Comparison of ENCODE assay signal across 1 cellular context in the genomic region with DNA sequence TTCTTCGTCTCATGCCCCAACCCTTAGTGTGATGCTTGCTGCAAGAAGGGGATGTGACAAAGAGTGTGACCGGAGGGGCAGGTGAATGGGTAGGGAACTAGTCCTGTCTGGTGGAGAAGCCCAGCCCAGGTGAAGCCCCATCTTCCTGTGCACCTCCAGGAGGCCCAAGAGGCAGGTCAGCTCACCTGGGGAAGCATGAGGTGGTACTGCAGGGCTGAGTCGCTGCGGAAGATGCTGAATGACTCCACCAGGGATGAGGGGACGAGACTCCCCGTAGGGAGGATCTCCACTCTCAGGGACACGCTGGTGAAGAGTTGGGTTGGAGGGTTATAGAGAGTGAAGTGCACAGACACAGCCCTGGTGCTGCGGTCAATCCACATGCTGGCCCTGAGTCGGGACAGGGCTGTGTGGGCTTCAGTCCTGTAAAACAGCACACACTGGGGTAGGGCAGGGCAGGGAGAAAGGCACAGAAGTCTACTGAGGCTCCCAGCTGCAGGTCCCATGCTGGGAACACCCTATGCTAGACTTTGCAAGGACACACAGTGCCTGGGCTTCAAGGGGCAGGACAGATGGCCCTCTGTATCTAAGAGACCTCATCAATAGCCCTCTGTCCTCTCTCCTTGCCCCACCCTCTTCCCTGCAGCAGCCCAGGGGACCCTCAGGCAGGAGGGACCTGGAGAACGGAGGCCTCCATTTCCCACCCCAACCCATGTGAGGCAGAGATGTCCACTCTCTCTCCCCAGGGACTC.
TF ChIP-seq lines count a peak whose summit lies in the region.

No MANE protein-coding gene starts in this region.

TF ChIP-seq in HepG2, 621 proteins besides CTCF, POLR2A, EP300 and RAD21 (continued from another document):
- TF ChIP-seq, protein P1, sequence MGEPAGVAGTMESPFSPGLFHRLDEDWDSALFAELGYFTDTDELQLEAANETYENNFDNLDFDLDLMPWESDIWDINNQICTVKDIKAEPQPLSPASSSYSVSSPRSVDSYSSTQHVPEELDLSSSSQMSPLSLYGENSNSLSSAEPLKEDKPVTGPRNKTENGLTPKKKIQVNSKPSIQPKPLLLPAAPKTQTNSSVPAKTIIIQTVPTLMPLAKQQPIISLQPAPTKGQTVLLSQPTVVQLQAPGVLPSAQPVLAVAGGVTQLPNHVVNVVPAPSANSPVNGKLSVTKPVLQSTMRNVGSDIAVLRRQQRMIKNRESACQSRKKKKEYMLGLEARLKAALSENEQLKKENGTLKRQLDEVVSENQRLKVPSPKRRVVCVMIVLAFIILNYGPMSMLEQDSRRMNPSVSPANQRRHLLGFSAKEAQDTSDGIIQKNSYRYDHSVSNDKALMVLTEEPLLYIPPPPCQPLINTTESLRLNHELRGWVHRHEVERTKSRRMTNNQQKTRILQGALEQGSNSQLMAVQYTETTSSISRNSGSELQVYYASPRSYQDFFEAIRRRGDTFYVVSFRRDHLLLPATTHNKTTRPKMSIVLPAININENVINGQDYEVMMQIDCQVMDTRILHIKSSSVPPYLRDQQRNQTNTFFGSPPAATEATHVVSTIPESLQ (CRISPR knock-in tag; conservative IDR thresholded peaks at IDR 0.05) = no peak
- TF ChIP-seq GLI4 (CRISPR knock-in tag; IDR thresholded peaks at IDR 0.05; ENCODE audit: borderline replicate concordance) = no peak
- no peak for TF ChIP-seq ZNF816 (CRISPR knock-in tag; IDR thresholded peaks at IDR 0.05; ENCODE audit: borderline replicate concordance)
- TF ChIP-seq, protein P2, sequence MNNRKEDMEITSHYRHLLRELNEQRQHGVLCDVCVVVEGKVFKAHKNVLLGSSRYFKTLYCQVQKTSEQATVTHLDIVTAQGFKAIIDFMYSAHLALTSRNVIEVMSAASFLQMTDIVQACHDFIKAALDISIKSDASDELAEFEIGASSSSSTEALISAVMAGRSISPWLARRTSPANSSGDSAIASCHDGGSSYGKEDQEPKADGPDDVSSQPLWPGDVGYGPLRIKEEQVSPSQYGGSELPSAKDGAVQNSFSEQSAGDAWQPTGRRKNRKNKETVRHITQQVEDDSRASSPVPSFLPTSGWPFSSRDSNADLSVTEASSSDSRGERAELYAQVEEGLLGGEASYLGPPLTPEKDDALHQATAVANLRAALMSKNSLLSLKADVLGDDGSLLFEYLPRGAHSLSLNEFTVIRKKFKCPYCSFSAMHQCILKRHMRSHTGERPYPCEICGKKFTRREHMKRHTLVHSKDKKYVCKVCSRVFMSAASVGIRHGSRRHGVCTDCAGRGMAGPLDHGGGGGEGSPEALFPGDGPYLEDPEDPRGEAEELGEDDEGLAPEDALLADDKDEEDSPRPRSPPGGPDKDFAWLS (CRISPR knock-in tag; IDR thresholded peaks at IDR 0.05; ENCODE audit: borderline replicate concordance) = no peak
- TF ChIP-seq ETV6 (CRISPR knock-in tag; conservative IDR thresholded peaks at IDR 0.05) = no peak
